ENCODE assay signal across 5 cellular contexts in the genomic region with DNA sequence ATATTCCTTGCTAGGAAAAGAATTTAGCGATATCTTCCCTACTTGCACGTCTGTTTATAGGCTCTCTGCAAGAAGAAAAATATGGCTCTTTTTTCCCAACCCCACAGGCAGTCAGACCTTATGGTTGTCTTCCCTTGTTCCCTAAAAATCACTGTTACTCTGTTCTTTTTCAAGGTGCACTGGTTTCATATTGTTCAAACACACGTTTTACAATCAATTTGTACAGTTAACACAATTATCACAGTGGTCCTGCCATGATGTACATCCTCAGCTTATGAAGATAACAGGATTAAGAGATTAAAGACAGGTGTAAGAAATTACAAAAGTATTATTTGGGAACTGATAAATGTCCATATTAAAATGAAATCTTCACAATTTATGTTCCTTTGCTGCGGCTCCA. TPM values are rescaled to one million over a fixed set of nuclear protein-coding genes. Genes with fewer than 3 reads are reported as not detected.
DNase-seq lines count a peak whose midpoint lies in the region; TF ChIP-seq lines count a peak whose summit lies in the region.
"Not testable (repeated sequence)": the region's sequence is repeated elsewhere in the genome, so short reads cannot be mapped to it uniquely, and the experiment has no call there.

No MANE protein-coding gene starts in this region.

- not testable (repeated sequence) for H3K14ac ChIP-seq in trophoblast cell (ENCODE audit: low read length)

- not testable (repeated sequence) for H4K8ac ChIP-seq in trophoblast cell (ENCODE audit: low read depth, low read length)

- H4K91ac ChIP-seq in trophoblast cell (ENCODE audit: low read depth, low read length) = peak overlapping the region; percentile 59

- not testable (repeated sequence) for H3K27me3 ChIP-seq in PC-9 (ENCODE audit: insufficient read depth, low read depth); hepatocyte; trophoblast cell (ENCODE audit: insufficient read depth, low read length)

- DNase-seq in PC-9; hepatocyte (ENCODE audit: low spot score); trophoblast cell: not testable (repeated sequence)

- H3K4ac ChIP-seq in trophoblast cell (ENCODE audit: low read depth, low read length) = not testable (repeated sequence)

- POLR2A ChIA-PET in HEK293 (lab: Yijun Ruan, JAX); PC-9 (lab: Charles Lee; ENCODE audit: unreplicated experiment): not testable (repeated sequence)

- not testable (repeated sequence) for H2AFZ ChIP-seq in PC-9; hepatocyte; trophoblast cell (ENCODE audit: insufficient read depth, low read length, poor library complexity)

- H3F3A ChIP-seq in PC-9 (ENCODE audit: insufficient read depth, low read depth) = not testable (repeated sequence)

- not testable (repeated sequence) for H3K18ac ChIP-seq in trophoblast cell (ENCODE audit: low read length)

- H3K4me2 ChIP-seq in PC-9 (peak overlapping the region; percentile 50), hepatocyte (peak overlapping the region; percentile 21)
- H3K4me2 ChIP-seq in trophoblast cell (ENCODE audit: low read length) = not testable (repeated sequence)

- intact Hi-C loops in PC-9 (cut with micrococcal nuclease; ENCODE audit: unreplicated experiment) = loop anchor here (2.0 kb wide), 1 partner anchor 53 kb away; a partner anchor contains a TSS

- H2BK12ac ChIP-seq in trophoblast cell (ENCODE audit: low read length) = peak overlapping the region; percentile 21

- H3K9me2 ChIP-seq in PC-9 (ENCODE audit: insufficient read depth); hepatocyte (replicated peaks; ENCODE audit: insufficient read depth): not testable (repeated sequence)

- 80% methylated on average over 4 of the region's 4 CpGs for WGBS in hepatocyte (ENCODE audit: low lambda C conversion rate, missing lambda C conversion rate)
- no CpG with 5 or more reads among the region's 4 CpGs for WGBS in trophoblast cell (ENCODE audit: extremely low coverage, insufficient coverage, insufficient read length)

- not testable (repeated sequence) for H3K27ac ChIP-seq in HEK293 (ENCODE audit: extremely low read depth, low read depth, low read length)
- H3K27ac ChIP-seq in PC-9 (peak overlapping the region; percentile 34; the same call in 1 of the 2 replicates), VCaP (peak overlapping the region; percentile 45), hepatocyte (peak overlapping the region; percentile 44), trophoblast cell (ENCODE audit: low read depth, low read length) (peak overlapping the region; percentile 39)

- not testable (repeated sequence) for H4K12ac ChIP-seq in trophoblast cell (ENCODE audit: low read depth, low read length)

- H3K79me2 ChIP-seq in PC-9 (ENCODE audit: low read depth); hepatocyte; trophoblast cell (ENCODE audit: control insufficient read depth, insufficient read depth, low read length, poor library complexity): not testable (repeated sequence)

- H3K79me1 ChIP-seq in trophoblast cell (ENCODE audit: low read length) = peaks cover 20% of the 10 kb centered on the region

- H3K36me3 ChIP-seq in HEK293 (ENCODE audit: control insufficient read depth in 2 of 2, insufficient read depth in 1 of 2, low read length in 2 of 2); PC-9 (ENCODE audit: low read depth); hepatocyte (replicated peaks; ENCODE audit: insufficient read depth, low read depth): not testable (repeated sequence)
- H3K36me3 ChIP-seq in trophoblast cell (ENCODE audit: control insufficient read depth in 1 of 2, insufficient read depth in 2 of 2, low read length in 2 of 2) = peaks cover 22 to 34% of the 10 kb centered on the region in 2 experiments

- H2BK120ac ChIP-seq in trophoblast cell (ENCODE audit: insufficient read depth, low read length, poor library complexity) = peak overlapping the region; percentile 74

- not testable (repeated sequence) for H3K9me3 ChIP-seq in HEK293 (ENCODE audit: control insufficient read depth, insufficient read depth, low read depth, low read length); PC-9 (ENCODE audit: insufficient read depth, low read depth); hepatocyte (ENCODE audit: low read depth); trophoblast cell (ENCODE audit: insufficient read depth, low read depth, low read length)

- H2AK5ac ChIP-seq in trophoblast cell (ENCODE audit: low read length) = not testable (repeated sequence)

- CTCF ChIA-PET in HEK293 (lab: Yijun Ruan, JAX); PC-9 (lab: Charles Lee): not testable (repeated sequence)

- BruUV-seq in PC-9 (replicated peaks; lab: Mats Ljungman, UMichigan) = not testable (repeated sequence)

- peak overlapping the region; percentile 88 for H2BK5ac ChIP-seq in trophoblast cell (ENCODE audit: low read depth, low read length, poor library complexity)

- not testable (repeated sequence) for H4K20me1 ChIP-seq in PC-9 (ENCODE audit: insufficient read depth); hepatocyte (ENCODE audit: insufficient read depth, poor library complexity, severe bottlenecking)

- H3K4me3 ChIP-seq in HEK293 (ENCODE audit: low read depth, low read length); PC-9; hepatocyte; trophoblast cell (ENCODE audit: low read depth, low read length): not testable (repeated sequence)

- H3K23ac ChIP-seq in trophoblast cell (ENCODE audit: low read length) = not testable (repeated sequence)

- not testable (repeated sequence) for H3K9ac ChIP-seq in trophoblast cell (ENCODE audit: low read length)

- TF ChIP-seq CTCF in HEK293 (tag by site-specific recombination; IDR thresholded peaks at IDR 0.05); PC-9 (conservative IDR thresholded peaks at IDR 0.05); VCaP (conservative IDR thresholded peaks at IDR 0.05); hepatocyte (IDR thresholded peaks at IDR 0.05; ENCODE audit: poor library complexity): not testable (repeated sequence)

- not testable (repeated sequence) for H3K4me1 ChIP-seq in HEK293 (ENCODE audit: control insufficient read depth, insufficient read depth, low read length); PC-9 (replicated peaks; ENCODE audit: insufficient read depth); hepatocyte (ENCODE audit: insufficient read depth)
- H3K4me1 ChIP-seq in trophoblast cell (ENCODE audit: control insufficient read depth in 1 of 2, insufficient read depth in 2 of 2, low read length in 2 of 2) = peaks cover 9 to 13% of the 10 kb centered on the region in 2 experiments

TF ChIP-seq in HEK293, 187 proteins besides CTCF, POLR2A, EP300 and RAD21:
- peak; percentile 58; the same call in 1 of the 2 replicates for TF ChIP-seq ZNF433 (tag by site-specific recombination; IDR thresholded peaks at IDR 0.05; ENCODE audit: low read depth)

RNA-seq across cellular contexts. Expression of a gene that starts 51.7 kb away (rescaled TPM):
- total RNA-seq in PC-9 (2021) (15.9 and 17.5 TPM in 2 replicates), hepatocyte (32.7 and 33.3 TPM in 2 replicates)
- 10.8 and 12.3 TPM in 2 replicates for polyA plus RNA-seq in hepatocyte
- polyA plus RNA-seq in trophoblast cell (2013) = 21.7 and 22.7 TPM in 2 replicates
